Comparison of ENCODE assay signal across 25 cellular contexts in the genomic region with DNA sequence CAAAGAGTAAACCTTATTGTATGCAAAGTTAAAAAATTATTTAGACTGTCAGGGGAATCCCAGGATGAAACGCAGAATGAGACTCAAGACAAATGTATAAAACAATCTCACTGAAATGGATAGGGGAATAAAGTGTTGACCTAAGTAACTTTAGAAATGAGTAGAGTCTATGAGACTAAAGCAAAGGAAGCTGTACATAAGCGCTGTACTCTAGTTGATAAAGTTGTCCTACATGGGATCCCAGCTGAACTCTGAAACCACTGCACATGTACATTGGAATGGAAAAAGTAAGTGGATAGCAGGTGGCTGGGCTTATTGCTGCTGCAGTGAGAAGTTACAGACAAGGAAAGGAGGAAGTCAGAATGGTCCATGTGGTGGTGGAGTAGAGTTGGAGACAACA. TPM values are rescaled to one million over a fixed set of nuclear protein-coding genes. Genes with fewer than 3 reads are reported as not detected.
"Had no signal": no experiment of that assay in that cellular context is flagged by ENCODE, and none has a peak within 500 bp of the region (broad histone marks: within the 10 kb centered on the region; RNA-seq: fewer than 3 reads in every experiment).

No MANE protein-coding gene starts in this region.

- H3K9me3 ChIP-seq: ovary, thyroid gland, vagina had no signal

- H3K4me3 ChIP-seq: neural progenitor cell, ovary, psoas muscle, skin epidermis, smooth muscle cell, spleen, stomach, thoracic aorta, thyroid gland, tibial nerve, upper lobe of left lung, vagina had no signal

- H3K27ac ChIP-seq: neural progenitor cell, ovary, parathyroid adenoma, psoas muscle, skin epidermis, spleen, stomach, thoracic aorta, thyroid gland, tibial nerve, upper lobe of left lung, vagina had no signal

- ATAC-seq: naive thymus-derived CD4-positive, alpha-beta T cell; natural killer cell; psoas muscle; right cardiac atrium; sciatic nerve; stimulated activated effector memory CD8-positive, alpha-beta T cell treated with anti-CD3 and anti-CD28 coated beads, Interleukin-12 subunit alpha, Interleukin-12 subunit beta, amount 100 ng/mL, for 72 hours; stimulated activated naive B cell treated with anti-CD40 and anti-IgM and Interleukin-4, amounts not matched to agents 10 μg/mL and 1 μg/mL and 100 μg/mL, for 72 hours had no signal

- DNase-seq: naive thymus-derived CD4-positive, alpha-beta T cell; natural killer cell; occipital lobe; ovary; psoas muscle; right cardiac atrium; stimulated activated CD4-positive, alpha-beta T cell treated with anti-CD3 and anti-CD28 coated beads, Interleukin-12 subunit alpha, Interleukin-12 subunit beta, amount 100 ng/mL, for 4 hours; stimulated activated CD4-positive, alpha-beta T cell treated with anti-CD3 and anti-CD28 coated beads, Interleukin-1b, Interleukin-23, amount 100 ng/mL, for 48 hours; stimulated activated CD4-positive, alpha-beta T cell treated with anti-CD3 and anti-CD28 coated beads, Interleukin-4, amount 100 ng/mL, for 1 hour; stimulated activated naive B cell treated with anti-CD40 and anti-IgM and Interleukin-4, amounts not matched to agents 10 μg/mL and 1 μg/mL and 100 μg/mL, for 72 hours; stimulated activated naive CD4-positive, alpha-beta T cell treated with Interleukin-2 at 50 U/mL for 16 hours; stomach; thyroid gland; trophoblast cell; upper lobe of left lung had no signal

- H3K4me1 ChIP-seq: parathyroid adenoma, psoas muscle had no signal

- H3K36me3 ChIP-seq: neural progenitor cell, ovary, spleen, stomach, thoracic aorta, thyroid gland, tibial nerve, upper lobe of left lung, vagina had no signal

RNA-seq across cellular contexts. Expression of a gene that starts 18.7 kb away (rescaled TPM):
- total RNA-seq: smooth muscle cell, thoracic aorta had no signal

RNA-seq across cellular contexts. Expression of a gene that starts 58.0 kb away (rescaled TPM):
- total RNA-seq: smooth muscle cell had no signal
